Comparison of ENCODE assay signal across 1 cellular context in genomic region chr18:48826806-48827205, GRCh38.
TF ChIP-seq lines count a peak whose summit lies in the region.

No MANE protein-coding gene starts in this region.

TF ChIP-seq in WTC11, 78 proteins besides CTCF, POLR2A, EP300 and RAD21 (continued from another document):
- no peak for TF ChIP-seq JUN (CRISPR knock-in tag; IDR thresholded peaks at IDR 0.05)
- TF ChIP-seq, protein P1, sequence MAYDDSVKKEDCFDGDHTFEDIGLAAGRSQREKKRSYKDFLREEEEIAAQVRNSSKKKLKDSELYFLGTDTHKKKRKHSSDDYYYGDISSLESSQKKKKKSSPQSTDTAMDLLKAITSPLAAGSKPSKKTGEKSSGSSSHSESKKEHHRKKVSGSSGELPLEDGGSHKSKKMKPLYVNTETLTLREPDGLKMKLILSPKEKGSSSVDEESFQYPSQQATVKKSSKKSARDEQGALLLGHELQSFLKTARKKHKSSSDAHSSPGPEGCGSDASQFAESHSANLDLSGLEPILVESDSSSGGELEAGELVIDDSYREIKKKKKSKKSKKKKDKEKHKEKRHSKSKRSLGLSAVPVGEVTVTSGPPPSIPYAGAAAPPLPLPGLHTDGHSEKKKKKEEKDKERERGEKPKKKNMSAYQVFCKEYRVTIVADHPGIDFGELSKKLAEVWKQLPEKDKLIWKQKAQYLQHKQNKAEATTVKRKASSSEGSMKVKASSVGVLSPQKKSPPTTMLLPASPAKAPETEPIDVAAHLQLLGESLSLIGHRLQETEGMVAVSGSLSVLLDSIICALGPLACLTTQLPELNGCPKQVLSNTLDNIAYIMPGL (CRISPR knock-in tag; IDR thresholded peaks at IDR 0.05), result no peak
- TF ChIP-seq E2F4 (CRISPR knock-in tag; IDR thresholded peaks at IDR 0.05; ENCODE audit: borderline replicate concordance, low read depth), result no peak
- no peak for TF ChIP-seq ZBTB21 (CRISPR knock-in tag; IDR thresholded peaks at IDR 0.05; ENCODE audit: borderline replicate concordance)
- no peak for TF ChIP-seq E2F1 (CRISPR knock-in tag; IDR thresholded peaks at IDR 0.05)
- no peak for TF ChIP-seq CREB1 (CRISPR knock-in tag; IDR thresholded peaks at IDR 0.05)
- TF ChIP-seq, protein P2, sequence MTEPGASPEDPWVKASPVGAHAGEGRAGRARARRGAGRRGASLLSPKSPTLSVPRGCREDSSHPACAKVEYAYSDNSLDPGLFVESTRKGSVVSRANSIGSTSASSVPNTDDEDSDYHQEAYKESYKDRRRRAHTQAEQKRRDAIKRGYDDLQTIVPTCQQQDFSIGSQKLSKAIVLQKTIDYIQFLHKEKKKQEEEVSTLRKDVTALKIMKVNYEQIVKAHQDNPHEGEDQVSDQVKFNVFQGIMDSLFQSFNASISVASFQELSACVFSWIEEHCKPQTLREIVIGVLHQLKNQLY (CRISPR knock-in tag; IDR thresholded peaks at IDR 0.05), result no peak
TF ChIP-seq in WTC11: peak in this region for 0.
